22 cellular contexts compared by ENCODE assay signal in the genomic region with DNA sequence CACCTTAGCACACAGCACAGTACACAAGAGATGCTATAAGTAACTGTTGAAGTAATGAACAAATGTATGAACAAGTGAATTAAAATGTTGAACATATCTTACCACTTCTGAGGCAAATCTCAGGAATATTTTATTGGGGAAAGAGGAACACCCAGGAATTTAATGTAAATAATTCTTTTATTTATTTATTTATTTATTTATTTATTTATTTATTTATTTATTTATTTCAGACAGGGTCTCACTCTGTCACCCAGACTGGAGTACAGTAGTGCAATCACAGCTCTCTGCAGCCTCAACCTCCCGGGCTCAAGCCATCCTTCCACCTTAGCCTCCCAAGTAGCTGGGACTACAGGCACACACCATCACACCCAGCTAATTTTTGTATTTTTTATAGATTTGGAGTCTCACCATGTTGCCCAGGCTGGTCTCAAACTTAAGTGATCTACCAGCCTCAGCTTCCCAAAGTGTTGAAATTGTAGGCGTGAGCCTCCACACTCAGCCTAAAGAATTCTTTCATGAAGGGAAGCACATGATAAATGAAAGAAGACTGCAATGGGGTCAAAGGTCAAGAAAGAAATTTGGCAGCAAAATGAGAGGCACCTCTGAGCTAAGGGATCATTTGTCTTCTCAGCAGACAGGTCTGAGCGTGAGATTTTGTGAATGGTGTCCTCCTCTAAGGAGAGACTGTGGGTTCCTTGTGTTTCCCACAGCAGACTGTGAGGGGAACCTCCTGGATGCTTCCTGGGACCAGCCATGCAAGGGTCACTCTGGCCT. TPM values are rescaled to one million over a fixed set of nuclear protein-coding genes. Genes with fewer than 3 reads are reported as not detected.
DNase-seq lines count a peak whose midpoint lies in the region; TF ChIP-seq lines count a peak whose summit lies in the region.
"Had no signal": no experiment of that assay in that cellular context is flagged by ENCODE, and none has a peak within 500 bp of the region (broad histone marks: within the 10 kb centered on the region; RNA-seq: fewer than 3 reads in every experiment).

No MANE protein-coding gene starts in this region.

- H3K36me3 ChIP-seq in HEK293 (ENCODE audit: control insufficient read depth in 2 of 2, insufficient read depth in 1 of 2, low read length in 2 of 2): no peaks in the 10 kb centered on the region

- POLR2A ChIA-PET in HEK293 (lab: Yijun Ruan, JAX): no interaction called here

- H3K4me3 ChIP-seq in HEK293 (ENCODE audit: low read depth, low read length) (no peak overlapping the region), choroid plexus epithelial cell (ENCODE audit: low read depth, low read length) (no peak overlapping the region)
- H3K4me3 ChIP-seq: SK-N-MC had no signal

- peak; percentile 43 for DNase-seq in choroid plexus epithelial cell (ENCODE audit: low read depth)
- peak; percentile 20 for DNase-seq in iris pigment epithelial cell (ENCODE audit: low read depth)
- DNase-seq in NCI-H510A treated with DMSO at 0.1 percent for 48 hours (lab: John Stamatoyannopoulos, UW): no peak
- DNase-seq in NCI-H2227 (lab: John Stamatoyannopoulos, UW; ENCODE audit: unreplicated experiment): no peak
- DNase-seq in activated naive CD8-positive, alpha-beta T cell treated with anti-CD3 and anti-CD28 coated beads for 36 hours: no peak
- no peak for DNase-seq in NCI-H2171 (lab: John Stamatoyannopoulos, UW)
- DNase-seq: CD4-positive, CD25-positive, alpha-beta regulatory T cell; COR-L47; DMS 273 treated with DMSO at 0.1 percent for 48 hours; DND-41; GF-D8; GOT3; KBM-7; NCI-H1417 treated with DMSO at 0.1 percent for 48 hours; NCI-H1930; NCI-H510A; NCI-H774; SHP77 had no signal

- no peaks in the 10 kb centered on the region for H3K4me1 Mint-ChIP-seq in activated naive CD8-positive, alpha-beta T cell treated with anti-CD3 and anti-CD28 coated beads for 36 hours
- H3K4me1 Mint-ChIP-seq: B cell had no signal

- TF ChIP-seq CTCF in HEK293 (tag by site-specific recombination; IDR thresholded peaks at IDR 0.05) (no peak), choroid plexus epithelial cell (conservative IDR thresholded peaks at IDR 0.05; ENCODE audit: low read depth, low read length) (no peak)

- no peak overlapping the region for H3K27ac ChIP-seq in HEK293 (ENCODE audit: extremely low read depth, low read depth, low read length)
- H3K27ac ChIP-seq: SK-N-MC had no signal

- H3K9me3 ChIP-seq in HEK293 (ENCODE audit: control insufficient read depth, insufficient read depth, low read depth, low read length): no peaks in the 10 kb centered on the region

- CTCF ChIA-PET in HEK293 (lab: Yijun Ruan, JAX): interaction anchor here (0.6 to 3.7 kb wide), 9 partner anchors 11 to 878 kb away, joined by 3 to 28 read pairs (median 4); no protein-coding TSS in a partner anchor

- no peak overlapping the region for H3K4me3 Mint-ChIP-seq in activated naive CD8-positive, alpha-beta T cell treated with anti-CD3 and anti-CD28 coated beads for 36 hours
- H3K4me3 Mint-ChIP-seq: B cell; CD4-positive, CD25-positive, alpha-beta regulatory T cell had no signal

- H3K36me3 Mint-ChIP-seq in activated naive CD8-positive, alpha-beta T cell treated with anti-CD3 and anti-CD28 coated beads for 36 hours: no peaks in the 10 kb centered on the region
- H3K36me3 Mint-ChIP-seq: CD4-positive, CD25-positive, alpha-beta regulatory T cell had no signal

- H3K4me1 ChIP-seq in HEK293 (ENCODE audit: control insufficient read depth, insufficient read depth, low read length): no peaks in the 10 kb centered on the region

- no peaks in the 10 kb centered on the region for H3K27me3 Mint-ChIP-seq in activated naive CD8-positive, alpha-beta T cell treated with anti-CD3 and anti-CD28 coated beads for 36 hours
- H3K27me3 Mint-ChIP-seq: B cell; CD4-positive, CD25-positive, alpha-beta regulatory T cell had no signal

- H3K27ac Mint-ChIP-seq in activated naive CD8-positive, alpha-beta T cell treated with anti-CD3 and anti-CD28 coated beads for 36 hours: no peak overlapping the region
- H3K27ac Mint-ChIP-seq: B cell; CD4-positive, CD25-positive, alpha-beta regulatory T cell had no signal

- no peaks in the 10 kb centered on the region for H3K9me3 Mint-ChIP-seq in activated naive CD8-positive, alpha-beta T cell treated with anti-CD3 and anti-CD28 coated beads for 36 hours
- H3K9me3 Mint-ChIP-seq: CD4-positive, CD25-positive, alpha-beta regulatory T cell had no signal

TF ChIP-seq in HEK293, 187 proteins besides CTCF, POLR2A, EP300 and RAD21 (continues in another document):
- TF ChIP-seq ZNF549 (tag by site-specific recombination; IDR thresholded peaks at IDR 0.05): no peak
- no peak for TF ChIP-seq GLIS1 (tag by site-specific recombination; IDR thresholded peaks at IDR 0.05)
- no peak for TF ChIP-seq BCL11A (tag by site-specific recombination; IDR thresholded peaks at IDR 0.05; ENCODE audit: low read depth)
- TF ChIP-seq, protein P1, sequence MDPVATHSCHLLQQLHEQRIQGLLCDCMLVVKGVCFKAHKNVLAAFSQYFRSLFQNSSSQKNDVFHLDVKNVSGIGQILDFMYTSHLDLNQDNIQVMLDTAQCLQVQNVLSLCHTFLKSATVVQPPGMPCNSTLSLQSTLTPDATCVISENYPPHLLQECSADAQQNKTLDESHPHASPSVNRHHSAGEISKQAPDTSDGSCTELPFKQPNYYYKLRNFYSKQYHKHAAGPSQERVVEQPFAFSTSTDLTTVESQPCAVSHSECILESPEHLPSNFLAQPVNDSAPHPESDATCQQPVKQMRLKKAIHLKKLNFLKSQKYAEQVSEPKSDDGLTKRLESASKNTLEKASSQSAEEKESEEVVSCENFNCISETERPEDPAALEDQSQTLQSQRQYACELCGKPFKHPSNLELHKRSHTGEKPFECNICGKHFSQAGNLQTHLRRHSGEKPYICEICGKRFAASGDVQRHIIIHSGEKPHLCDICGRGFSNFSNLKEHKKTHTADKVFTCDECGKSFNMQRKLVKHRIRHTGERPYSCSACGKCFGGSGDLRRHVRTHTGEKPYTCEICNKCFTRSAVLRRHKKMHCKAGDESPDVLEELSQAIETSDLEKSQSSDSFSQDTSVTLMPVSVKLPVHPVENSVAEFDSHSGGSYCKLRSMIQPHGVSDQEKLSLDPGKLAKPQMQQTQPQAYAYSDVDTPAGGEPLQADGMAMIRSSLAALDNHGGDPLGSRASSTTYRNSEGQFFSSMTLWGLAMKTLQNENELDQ (tag by site-specific recombination; IDR thresholded peaks at IDR 0.05; ENCODE audit: low read depth): no peak
- 0 out of 2 replicates have a peak, but pooled peaks have one; percentile 32 for TF ChIP-seq ZFP37 (tag by site-specific recombination; IDR thresholded peaks at IDR 0.05)
- no peak for TF ChIP-seq HOXC10 (CRISPR knock-in tag; IDR thresholded peaks at IDR 0.05)
- no peak for TF ChIP-seq ZNF248 (tag by site-specific recombination; IDR thresholded peaks at IDR 0.05)
- TF ChIP-seq ZNF394 (tag by site-specific recombination; IDR thresholded peaks at IDR 0.05; ENCODE audit: borderline replicate concordance): peak; percentile 88
- no peak for TF ChIP-seq ZNF548 (tag by site-specific recombination; IDR thresholded peaks at IDR 0.05)
- TF ChIP-seq, protein P2, sequence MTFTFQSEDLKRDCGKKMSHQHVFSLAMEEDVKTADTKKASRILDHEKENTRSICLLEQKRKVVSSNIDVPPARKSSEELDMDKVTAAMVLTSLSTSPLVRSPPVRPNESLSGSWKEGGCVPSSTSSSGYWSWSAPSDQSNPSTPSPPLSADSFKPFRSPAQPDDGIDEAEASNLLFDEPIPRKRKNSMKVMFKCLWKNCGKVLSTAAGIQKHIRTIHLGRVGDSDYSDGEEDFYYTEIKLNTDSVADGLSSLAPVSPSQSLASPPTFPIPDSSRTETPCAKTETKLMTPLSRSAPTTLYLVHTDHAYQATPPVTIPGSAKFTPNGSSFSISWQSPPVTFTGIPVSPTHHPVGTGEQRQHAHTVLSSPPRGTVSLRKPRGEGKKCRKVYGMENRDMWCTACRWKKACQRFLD (tag by site-specific recombination; IDR thresholded peaks at IDR 0.05): no peak
- TF ChIP-seq ZNF558 (tag by site-specific recombination; IDR thresholded peaks at IDR 0.05): no peak
- 0 out of 2 replicates have a peak, but pooled peaks have one; percentile 39 for TF ChIP-seq ZBTB21 (tag by site-specific recombination; IDR thresholded peaks at IDR 0.05)
- TF ChIP-seq ZNF26 (tag by site-specific recombination; IDR thresholded peaks at IDR 0.05): no peak
- no peak for TF ChIP-seq SALL2 (tag by site-specific recombination; IDR thresholded peaks at IDR 0.05; ENCODE audit: borderline replicate concordance)
- TF ChIP-seq WT1 (tag by site-specific recombination; IDR thresholded peaks at IDR 0.05): no peak
- no peak for TF ChIP-seq ZNF561 (tag by site-specific recombination; IDR thresholded peaks at IDR 0.05; ENCODE audit: borderline replicate concordance)
- no peak for TF ChIP-seq GFI1B (tag by site-specific recombination; IDR thresholded peaks at IDR 0.05)
- TF ChIP-seq, protein P3, sequence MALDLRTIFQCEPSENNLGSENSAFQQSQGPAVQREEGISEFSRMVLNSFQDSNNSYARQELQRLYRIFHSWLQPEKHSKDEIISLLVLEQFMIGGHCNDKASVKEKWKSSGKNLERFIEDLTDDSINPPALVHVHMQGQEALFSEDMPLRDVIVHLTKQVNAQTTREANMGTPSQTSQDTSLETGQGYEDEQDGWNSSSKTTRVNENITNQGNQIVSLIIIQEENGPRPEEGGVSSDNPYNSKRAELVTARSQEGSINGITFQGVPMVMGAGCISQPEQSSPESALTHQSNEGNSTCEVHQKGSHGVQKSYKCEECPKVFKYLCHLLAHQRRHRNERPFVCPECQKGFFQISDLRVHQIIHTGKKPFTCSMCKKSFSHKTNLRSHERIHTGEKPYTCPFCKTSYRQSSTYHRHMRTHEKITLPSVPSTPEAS (tag by site-specific recombination; IDR thresholded peaks at IDR 0.05): no peak
- no peak; the same call in 1 of the 2 replicates for TF ChIP-seq RBAK (tag by site-specific recombination; IDR thresholded peaks at IDR 0.05)
- no peak for TF ChIP-seq OVOL3 (tag by site-specific recombination; IDR thresholded peaks at IDR 0.05)
- TF ChIP-seq ZNF239 (tag by site-specific recombination; IDR thresholded peaks at IDR 0.05): no peak

RNA-seq across cellular contexts. Expression of gene EGFL6, which starts 57.7 kb away (rescaled TPM):
- 1 to 10 TPM; 1.8 to 2.2 TPM for total RNA-seq in activated naive CD8-positive, alpha-beta T cell treated with anti-CD3 and anti-CD28 coated beads for 36 hours
- total RNA-seq: B cell; CD4-positive, CD25-positive, alpha-beta regulatory T cell; OCI-LY7 had no signal

Comparison
In these comparisons a context has a peak if more than half of its experiments do, and no peak if none do; other contexts are left out.
1. DNase-seq: peak in choroid plexus epithelial cell (single experiment) and iris pigment epithelial cell (single experiment); none in NCI-H510A treated with DMSO at 0.1 percent for 48 hours (single experiment), NCI-H2227 (single experiment), activated naive CD8-positive, alpha-beta T cell treated with anti-CD3 and anti-CD28 coated beads for 36 hours (single experiment) and NCI-H2171 (single experiment).